Comparison of ENCODE assay signal across 8 cellular contexts in genomic region chr11:59142530-59143507, GRCh38. TPM values are rescaled to one million over a fixed set of nuclear protein-coding genes. Genes with fewer than 3 reads are reported as not detected.
DNase-seq lines count a peak whose midpoint lies in the region; ATAC-seq and TF ChIP-seq lines count a peak whose summit lies in the region.

TSS of gene FAM111A (plus strand) at chr11:59142856. CDS start at chr11:59148873, 6,017 bp downstream.

- H3K36me3 Mint-ChIP-seq in activated naive CD4-positive, alpha-beta T cell treated with anti-CD3 and anti-CD28 coated beads, Interleukin-2, amount 50 U/mL, for 72 hours: peaks cover 40 to 41% of the 10 kb centered on the region in 2 donors
- no peaks in the 10 kb centered on the region for H3K36me3 Mint-ChIP-seq in glutamatergic neuron (ENCODE audit: unreplicated experiment)

- no peaks in the 10 kb centered on the region for H3K9me3 Mint-ChIP-seq in activated naive CD4-positive, alpha-beta T cell treated with anti-CD3 and anti-CD28 coated beads, Interleukin-2, amount 50 U/mL, for 72 hours
- H3K9me3 Mint-ChIP-seq in glutamatergic neuron (ENCODE audit: unreplicated experiment): no peaks in the 10 kb centered on the region

- DNase-seq in GOT3 (lab: John Stamatoyannopoulos, UW) (peak; percentile 66), LNCaP clone FGC (ENCODE audit: low read depth) (peak; percentile 97), SKM-1 (lab: John Stamatoyannopoulos, UW; ENCODE audit: unreplicated experiment) (peak; percentile 66), glutamatergic neuron (peak; percentile 63), omental fat pad (ENCODE audit: low spot score) (peak; percentile 46)
- peak; percentile 78 to 88 for DNase-seq in activated naive CD4-positive, alpha-beta T cell treated with anti-CD3 and anti-CD28 coated beads, Interleukin-2, amount 50 U/mL, for 72 hours (ENCODE audit: low spot score in 2 of 2)

- H3K36me3 ChIP-seq in ES-I3 (ENCODE audit: insufficient read depth, low read length): no peaks in the 10 kb centered on the region

- no peaks in the 10 kb centered on the region for H3K9me3 ChIP-seq in ES-I3 (ENCODE audit: control insufficient read depth, insufficient read depth, low read length)

- TF ChIP-seq CTCF in LNCaP clone FGC (IDR thresholded peaks at IDR 0.05; ENCODE audit: control insufficient read depth, extremely low read depth, insufficient read depth) (peak; percentile 64), glutamatergic neuron (IDR thresholded peaks at IDR 0.05; ENCODE audit: partially characterized antibody, unreplicated experiment) (no peak), omental fat pad (IDR thresholded peaks at IDR 0.05) (no peak)

- peaks cover 11% of the 10 kb centered on the region for H3K27me3 Mint-ChIP-seq in glutamatergic neuron (ENCODE audit: unreplicated experiment)

- H3K4me3 ChIP-seq in LNCaP clone FGC (ENCODE audit: low read depth, low read length): peak within 1 kb of the TSS; percentile 86

- H3K4me3 Mint-ChIP-seq in glutamatergic neuron (ENCODE audit: unreplicated experiment): peak within 1 kb of the TSS; percentile 95

- H3K27ac Mint-ChIP-seq in activated naive CD4-positive, alpha-beta T cell treated with anti-CD3 and anti-CD28 coated beads, Interleukin-2, amount 50 U/mL, for 72 hours: peak within 1 kb of the TSS; percentile 87 to 89
- no peak within 1 kb of the TSS for H3K27ac Mint-ChIP-seq in glutamatergic neuron (ENCODE audit: unreplicated experiment)

- peak within 1 kb of the TSS; percentile 77 for H3K9ac ChIP-seq in ES-I3 (ENCODE audit: low read depth, low read length)

- peaks cover 3% of the 10 kb centered on the region for H3K4me1 Mint-ChIP-seq in glutamatergic neuron (ENCODE audit: low read depth, unreplicated experiment)

- peak; percentile 87 to 88 for ATAC-seq in activated naive CD4-positive, alpha-beta T cell treated with anti-CD3 and anti-CD28 coated beads, Interleukin-2, amount 50 U/mL, for 72 hours
- peak; percentile 86 for ATAC-seq in omental fat pad (ENCODE audit: low FRiP score)

- peak within 1 kb of the TSS; percentile 19 for H3K27ac ChIP-seq in temporal lobe (ENCODE audit: low read depth, low read length)

- no peaks in the 10 kb centered on the region for H3K4me1 ChIP-seq in ES-I3 (ENCODE audit: insufficient read depth, low read length)

RNA-seq across cellular contexts. Expression of gene FAM111A, which starts in this region (rescaled TPM):
- 100 to 1,000 TPM in 1 of 2 donors, 10 to 100 TPM in 1; 86.7 to 128 TPM for total RNA-seq in activated naive CD4-positive, alpha-beta T cell treated with anti-CD3 and anti-CD28 coated beads, Interleukin-2, amount 50 U/mL, for 72 hours
- total RNA-seq in glutamatergic neuron (ENCODE audit: unreplicated experiment) (3.1 TPM), omental fat pad (10 to 100 TPM; 18.2 to 60.1 (median 31.7) TPM), temporal lobe (5.7 TPM)

Comparison
In these comparisons a context has a peak if more than half of its experiments do, and no peak if none do; other contexts are left out.
1. Peak in every context shown above with its lines: DNase-seq, ATAC-seq, H3K4me3 ChIP-seq and H3K27ac ChIP-seq.
2. DNase-seq: peak in every context shown above with its lines; median percentile 97 in LNCaP clone FGC; 83 in activated naive CD4-positive, alpha-beta T cell treated with anti-CD3 and anti-CD28 coated beads, Interleukin-2, amount 50 U/mL, for 72 hours; 66 in GOT3; 66 in SKM-1; 63 in glutamatergic neuron; 46 in omental fat pad.